1 cellular context compared by ENCODE assay signal in the genomic region with DNA sequence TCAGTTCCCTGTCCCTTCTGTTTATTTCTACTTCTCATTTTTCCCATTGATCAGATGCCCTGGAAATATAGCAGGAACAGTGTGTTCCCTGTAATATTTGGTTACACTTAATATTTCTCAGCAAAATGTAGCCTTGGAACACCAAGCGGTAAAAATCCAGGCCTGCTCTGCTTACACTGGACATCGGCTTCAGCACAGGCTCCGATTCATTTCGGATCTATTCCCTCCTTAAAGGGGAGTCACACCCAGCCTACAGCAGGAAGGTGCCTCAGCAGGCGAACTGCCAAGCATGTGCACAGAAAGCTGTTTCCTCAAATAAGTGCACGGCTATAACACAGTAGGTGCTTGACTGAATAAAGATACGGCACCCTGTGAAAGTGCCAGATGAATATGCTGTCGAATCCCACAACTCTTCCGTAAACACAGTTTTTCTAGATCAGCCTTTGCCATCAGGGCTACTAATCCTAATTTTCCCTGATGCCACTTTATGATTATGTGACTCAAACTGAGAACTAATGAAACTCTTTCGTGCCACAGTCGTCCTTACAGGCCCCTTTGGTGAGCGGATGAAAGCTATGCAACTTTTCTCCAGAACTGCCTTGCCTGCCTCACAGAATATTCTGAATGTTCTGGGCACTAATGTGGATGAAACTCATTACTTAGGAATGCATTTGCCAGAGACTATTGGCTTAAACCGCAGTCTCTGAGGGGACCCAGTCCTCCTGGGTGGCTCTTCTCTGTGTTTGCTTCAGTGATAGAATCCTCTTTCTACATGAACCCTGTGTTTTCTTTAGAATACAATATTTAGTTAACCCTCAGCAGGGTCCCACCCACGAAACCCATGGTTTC.
TF ChIP-seq lines count a peak whose summit lies in the region.

No MANE protein-coding gene starts in this region.

TF ChIP-seq in GM23338, 12 proteins besides CTCF, POLR2A, EP300 and RAD21 (continued from another document):
- TF ChIP-seq, protein P1, sequence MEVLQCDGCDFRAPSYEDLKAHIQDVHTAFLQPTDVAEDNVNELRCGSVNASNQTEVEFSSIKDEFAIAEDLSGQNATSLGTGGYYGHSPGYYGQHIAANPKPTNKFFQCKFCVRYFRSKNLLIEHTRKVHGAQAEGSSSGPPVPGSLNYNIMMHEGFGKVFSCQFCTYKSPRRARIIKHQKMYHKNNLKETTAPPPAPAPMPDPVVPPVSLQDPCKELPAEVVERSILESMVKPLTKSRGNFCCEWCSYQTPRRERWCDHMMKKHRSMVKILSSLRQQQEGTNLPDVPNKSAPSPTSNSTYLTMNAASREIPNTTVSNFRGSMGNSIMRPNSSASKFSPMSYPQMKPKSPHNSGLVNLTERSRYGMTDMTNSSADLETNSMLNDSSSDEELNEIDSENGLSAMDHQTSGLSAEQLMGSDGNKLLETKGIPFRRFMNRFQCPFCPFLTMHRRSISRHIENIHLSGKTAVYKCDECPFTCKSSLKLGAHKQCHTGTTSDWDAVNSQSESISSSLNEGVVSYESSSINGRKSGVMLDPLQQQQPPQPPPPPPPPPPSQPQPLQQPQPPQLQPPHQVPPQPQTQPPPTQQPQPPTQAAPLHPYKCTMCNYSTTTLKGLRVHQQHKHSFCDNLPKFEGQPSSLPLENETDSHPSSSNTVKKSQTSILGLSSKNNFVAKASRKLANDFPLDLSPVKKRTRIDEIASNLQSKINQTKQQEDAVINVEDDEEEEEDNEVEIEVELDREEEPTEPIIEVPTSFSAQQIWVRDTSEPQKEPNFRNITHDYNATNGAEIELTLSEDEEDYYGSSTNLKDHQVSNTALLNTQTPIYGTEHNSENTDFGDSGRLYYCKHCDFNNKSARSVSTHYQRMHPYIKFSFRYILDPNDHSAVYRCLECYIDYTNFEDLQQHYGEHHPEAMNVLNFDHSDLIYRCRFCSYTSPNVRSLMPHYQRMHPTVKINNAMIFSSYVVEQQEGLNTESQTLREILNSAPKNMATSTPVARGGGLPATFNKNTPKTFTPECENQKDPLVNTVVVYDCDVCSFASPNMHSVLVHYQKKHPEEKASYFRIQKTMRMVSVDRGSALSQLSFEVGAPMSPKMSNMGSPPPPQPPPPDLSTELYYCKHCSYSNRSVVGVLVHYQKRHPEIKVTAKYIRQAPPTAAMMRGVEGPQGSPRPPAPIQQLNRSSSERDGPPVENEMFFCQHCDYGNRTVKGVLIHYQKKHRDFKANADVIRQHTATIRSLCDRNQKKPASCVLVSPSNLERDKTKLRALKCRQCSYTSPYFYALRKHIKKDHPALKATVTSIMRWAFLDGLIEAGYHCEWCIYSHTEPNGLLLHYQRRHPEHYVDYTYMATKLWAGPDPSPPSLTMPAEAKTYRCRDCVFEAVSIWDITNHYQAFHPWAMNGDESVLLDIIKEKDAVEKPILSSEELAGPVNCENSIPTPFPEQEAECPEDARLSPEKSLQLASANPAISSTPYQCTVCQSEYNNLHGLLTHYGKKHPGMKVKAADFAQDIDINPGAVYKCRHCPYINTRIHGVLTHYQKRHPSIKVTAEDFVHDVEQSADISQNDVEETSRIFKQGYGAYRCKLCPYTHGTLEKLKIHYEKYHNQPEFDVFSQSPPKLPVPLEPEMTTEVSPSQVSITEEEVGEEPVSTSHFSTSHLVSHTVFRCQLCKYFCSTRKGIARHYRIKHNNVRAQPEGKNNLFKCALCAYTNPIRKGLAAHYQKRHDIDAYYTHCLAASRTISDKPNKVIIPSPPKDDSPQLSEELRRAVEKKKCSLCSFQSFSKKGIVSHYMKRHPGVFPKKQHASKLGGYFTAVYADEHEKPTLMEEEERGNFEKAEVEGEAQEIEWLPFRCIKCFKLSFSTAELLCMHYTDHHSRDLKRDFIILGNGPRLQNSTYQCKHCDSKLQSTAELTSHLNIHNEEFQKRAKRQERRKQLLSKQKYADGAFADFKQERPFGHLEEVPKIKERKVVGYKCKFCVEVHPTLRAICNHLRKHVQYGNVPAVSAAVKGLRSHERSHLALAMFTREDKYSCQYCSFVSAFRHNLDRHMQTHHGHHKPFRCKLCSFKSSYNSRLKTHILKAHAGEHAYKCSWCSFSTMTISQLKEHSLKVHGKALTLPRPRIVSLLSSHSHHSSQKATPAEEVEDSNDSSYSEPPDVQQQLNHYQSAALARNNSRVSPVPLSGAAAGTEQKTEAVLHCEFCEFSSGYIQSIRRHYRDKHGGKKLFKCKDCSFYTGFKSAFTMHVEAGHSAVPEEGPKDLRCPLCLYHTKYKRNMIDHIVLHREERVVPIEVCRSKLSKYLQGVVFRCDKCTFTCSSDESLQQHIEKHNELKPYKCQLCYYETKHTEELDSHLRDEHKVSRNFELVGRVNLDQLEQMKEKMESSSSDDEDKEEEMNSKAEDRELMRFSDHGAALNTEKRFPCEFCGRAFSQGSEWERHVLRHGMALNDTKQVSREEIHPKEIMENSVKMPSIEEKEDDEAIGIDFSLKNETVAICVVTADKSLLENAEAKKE (CRISPR knock-in tag; IDR thresholded peaks at IDR 0.05), result no peak
- TF ChIP-seq, protein P2, sequence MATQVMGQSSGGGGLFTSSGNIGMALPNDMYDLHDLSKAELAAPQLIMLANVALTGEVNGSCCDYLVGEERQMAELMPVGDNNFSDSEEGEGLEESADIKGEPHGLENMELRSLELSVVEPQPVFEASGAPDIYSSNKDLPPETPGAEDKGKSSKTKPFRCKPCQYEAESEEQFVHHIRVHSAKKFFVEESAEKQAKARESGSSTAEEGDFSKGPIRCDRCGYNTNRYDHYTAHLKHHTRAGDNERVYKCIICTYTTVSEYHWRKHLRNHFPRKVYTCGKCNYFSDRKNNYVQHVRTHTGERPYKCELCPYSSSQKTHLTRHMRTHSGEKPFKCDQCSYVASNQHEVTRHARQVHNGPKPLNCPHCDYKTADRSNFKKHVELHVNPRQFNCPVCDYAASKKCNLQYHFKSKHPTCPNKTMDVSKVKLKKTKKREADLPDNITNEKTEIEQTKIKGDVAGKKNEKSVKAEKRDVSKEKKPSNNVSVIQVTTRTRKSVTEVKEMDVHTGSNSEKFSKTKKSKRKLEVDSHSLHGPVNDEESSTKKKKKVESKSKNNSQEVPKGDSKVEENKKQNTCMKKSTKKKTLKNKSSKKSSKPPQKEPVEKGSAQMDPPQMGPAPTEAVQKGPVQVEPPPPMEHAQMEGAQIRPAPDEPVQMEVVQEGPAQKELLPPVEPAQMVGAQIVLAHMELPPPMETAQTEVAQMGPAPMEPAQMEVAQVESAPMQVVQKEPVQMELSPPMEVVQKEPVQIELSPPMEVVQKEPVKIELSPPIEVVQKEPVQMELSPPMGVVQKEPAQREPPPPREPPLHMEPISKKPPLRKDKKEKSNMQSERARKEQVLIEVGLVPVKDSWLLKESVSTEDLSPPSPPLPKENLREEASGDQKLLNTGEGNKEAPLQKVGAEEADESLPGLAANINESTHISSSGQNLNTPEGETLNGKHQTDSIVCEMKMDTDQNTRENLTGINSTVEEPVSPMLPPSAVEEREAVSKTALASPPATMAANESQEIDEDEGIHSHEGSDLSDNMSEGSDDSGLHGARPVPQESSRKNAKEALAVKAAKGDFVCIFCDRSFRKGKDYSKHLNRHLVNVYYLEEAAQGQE (IDR thresholded peaks at IDR 0.05; ENCODE audit: unreplicated experiment), result no peak
- TF ChIP-seq EZH2phosphoT487 (IDR thresholded peaks at IDR 0.05; ENCODE audit: unreplicated experiment), result no peak
- no peak for TF ChIP-seq EZH2 (IDR thresholded peaks at IDR 0.05; ENCODE audit: low read depth, unreplicated experiment)
- no peak for TF ChIP-seq NANOG (IDR thresholded peaks at IDR 0.05; ENCODE audit: borderline replicate concordance)
